In genomic region chr11:47714554-47715081, GRCh38 we compare ENCODE assay signal across 8 cellular contexts. TPM values are rescaled to one million over a fixed set of nuclear protein-coding genes. Genes with fewer than 3 reads are reported as not detected.
A peak's percentile ranks its signal among the peaks of the same experiment; 100 is the strongest.
DNase-seq lines count a peak whose midpoint lies in the region; ATAC-seq and TF ChIP-seq lines count a peak whose summit lies in the region.

No MANE protein-coding gene starts in this region.

- peak overlapping the region; percentile 96 for H3K27ac Mint-ChIP-seq in activated CD8-positive, alpha-beta T cell treated with anti-CD3 and anti-CD28 coated beads, Interleukin-2, amount 10 ng/mL, durations not matched to agents 7 days and 5 days

- POLR2A ChIA-PET in activated CD8-positive, alpha-beta T cell treated with anti-CD3 and anti-CD28 coated beads, Interleukin-2, amount 10 ng/mL, durations not matched to agents 7 days and 5 days (lab: Charles Lee) = interaction anchor here (0.6 to 1.8 kb wide), 11 partner anchors 10 to 289 kb away, joined by 3 to 13 read pairs (median 4); partner anchors contain the start of genes FNBP4, KBTBD4, MTCH2 and NDUFS3

- no peaks in the 10 kb centered on the region for H3K9me3 ChIP-seq in parathyroid adenoma (ENCODE audit: control insufficient read depth, low read length)

- H3K4me1 Mint-ChIP-seq in activated CD8-positive, alpha-beta T cell treated with anti-CD3 and anti-CD28 coated beads, Interleukin-2, amount 10 ng/mL, durations not matched to agents 7 days and 5 days (ENCODE audit: low read depth) = peaks cover 31% of the 10 kb centered on the region

- H3K79me2 ChIP-seq in parathyroid adenoma = no peaks in the 10 kb centered on the region

- peak; percentile 34 for DNase-seq in NCI-H2107 treated with DMSO at 0.1 percent for 48 hours (lab: John Stamatoyannopoulos, UW; ENCODE audit: unreplicated experiment)
- DNase-seq in NCI-H2107 (lab: John Stamatoyannopoulos, UW) = no peak
- peak; percentile 6 for DNase-seq in LHCN-M2 (ENCODE audit: low read depth)
- peak; percentile 33 for DNase-seq in activated CD8-positive, alpha-beta T cell treated with anti-CD3 and anti-CD28 coated beads, Interleukin-2, amount 10 ng/mL, durations not matched to agents 7 days and 5 days
- peak in 1 of 2 donors; percentile 5 for DNase-seq in foreskin keratinocyte
- DNase-seq in effector CD8-positive, alpha-beta T cell (lab: John Stamatoyannopoulos, UW) = no peak
- DNase-seq in ureter (ENCODE audit: low spot score) = no peak

- peak; percentile 23 for ATAC-seq in activated CD8-positive, alpha-beta T cell treated with anti-CD3 and anti-CD28 coated beads, Interleukin-2, amount 10 ng/mL, durations not matched to agents 7 days and 5 days
- ATAC-seq in foreskin keratinocyte = peak; percentile 39

- H2AFZ ChIP-seq in parathyroid adenoma = peak overlapping the region; percentile 92

- no peaks in the 10 kb centered on the region for H3K4me1 ChIP-seq in foreskin keratinocyte
- no peaks in the 10 kb centered on the region for H3K4me1 ChIP-seq in parathyroid adenoma

- no peaks in the 10 kb centered on the region for H3K36me3 ChIP-seq in parathyroid adenoma (ENCODE audit: control insufficient read depth, insufficient read depth, low read length)

- H3K4me3 Mint-ChIP-seq in activated CD8-positive, alpha-beta T cell treated with anti-CD3 and anti-CD28 coated beads, Interleukin-2, amount 10 ng/mL, durations not matched to agents 7 days and 5 days = peak overlapping the region; percentile 94

- H3K36me3 Mint-ChIP-seq in activated CD8-positive, alpha-beta T cell treated with anti-CD3 and anti-CD28 coated beads, Interleukin-2, amount 10 ng/mL, durations not matched to agents 7 days and 5 days (ENCODE audit: low read depth) = peaks cover 27% of the 10 kb centered on the region

- H3K27ac ChIP-seq in foreskin keratinocyte (peak overlapping the region; percentile 67), parathyroid adenoma (no peak overlapping the region)

- H3K27me3 ChIP-seq in foreskin keratinocyte (no peaks in the 10 kb centered on the region), parathyroid adenoma (ENCODE audit: control insufficient read depth, insufficient read depth, low read length) (no peaks in the 10 kb centered on the region)

- H3K9me3 Mint-ChIP-seq in activated CD8-positive, alpha-beta T cell treated with anti-CD3 and anti-CD28 coated beads, Interleukin-2, amount 10 ng/mL, durations not matched to agents 7 days and 5 days (ENCODE audit: insufficient read depth) = no peaks in the 10 kb centered on the region

- H3K4me2 ChIP-seq in parathyroid adenoma (ENCODE audit: low read length) = peak overlapping the region; percentile 73

- H3K27me3 Mint-ChIP-seq in activated CD8-positive, alpha-beta T cell treated with anti-CD3 and anti-CD28 coated beads, Interleukin-2, amount 10 ng/mL, durations not matched to agents 7 days and 5 days (ENCODE audit: low read depth) = no peaks in the 10 kb centered on the region

- peak overlapping the region; percentile 64 for H3K4me3 ChIP-seq in parathyroid adenoma (ENCODE audit: low read depth, low read length)

- TF ChIP-seq CTCF in foreskin keratinocyte (conservative IDR thresholded peaks at IDR 0.05) (no peak), parathyroid adenoma (IDR thresholded peaks at IDR 0.05) (no peak)

- CTCF ChIA-PET in activated CD8-positive, alpha-beta T cell treated with anti-CD3 and anti-CD28 coated beads, Interleukin-2, amount 10 ng/mL, durations not matched to agents 7 days and 5 days (lab: Charles Lee) = interaction anchor here (1.0 to 1.7 kb wide), 5 partner anchors 9 to 76 kb away, joined by 3 to 6 read pairs (median 4); no protein-coding TSS in a partner anchor

- H3K9ac ChIP-seq in parathyroid adenoma = no peak overlapping the region

RNA-seq across cellular contexts. Expression of gene AGBL2, which starts 0.6 kb away (rescaled TPM):
- total RNA-seq in LHCN-M2 (2014; rRNA removed) (0.38 and 0.92 TPM in 2 replicates), foreskin keratinocyte (0.63 and 1.8 TPM in 2 replicates), ureter (4.9 TPM)
- polyA plus RNA-seq in LHCN-M2 (2012) = 0.51 TPM
- total RNA-seq in activated CD8-positive, alpha-beta T cell treated with anti-CD3 and anti-CD28 coated beads, Interleukin-2, amount 10 ng/mL, durations not matched to agents 7 days and 5 days = 1 to 10 TPM; 5.6 to 7.8 TPM
- 0.32 and 0.36 TPM in 2 replicates for polyA plus RNA-seq in foreskin keratinocyte

RNA-seq across cellular contexts. Expression of gene FNBP4, which starts 52.5 kb away (rescaled TPM):
- 32.4 and 37.9 TPM in 2 replicates for total RNA-seq in LHCN-M2 (2014; rRNA removed)
- 11.3 TPM for polyA plus RNA-seq in LHCN-M2 (2012)
- total RNA-seq in activated CD8-positive, alpha-beta T cell treated with anti-CD3 and anti-CD28 coated beads, Interleukin-2, amount 10 ng/mL, durations not matched to agents 7 days and 5 days = 100 to 1,000 TPM; 129 to 136 TPM
- total RNA-seq in foreskin keratinocyte = 42.1 and 46.9 TPM in 2 replicates
- 9.5 and 12.9 TPM in 2 replicates for polyA plus RNA-seq in foreskin keratinocyte
- total RNA-seq in ureter = 193 TPM

Comparison
In these comparisons a context has a peak if more than half of its experiments do, and no peak if none do; other contexts are left out.
1. DNase-seq: peak in NCI-H2107 treated with DMSO at 0.1 percent for 48 hours (single experiment), LHCN-M2 (single experiment) and activated CD8-positive, alpha-beta T cell treated with anti-CD3 and anti-CD28 coated beads, Interleukin-2, amount 10 ng/mL, durations not matched to agents 7 days and 5 days (single experiment); none in NCI-H2107 (single experiment), effector CD8-positive, alpha-beta T cell (single experiment) and ureter (single experiment).